In the genomic region with DNA sequence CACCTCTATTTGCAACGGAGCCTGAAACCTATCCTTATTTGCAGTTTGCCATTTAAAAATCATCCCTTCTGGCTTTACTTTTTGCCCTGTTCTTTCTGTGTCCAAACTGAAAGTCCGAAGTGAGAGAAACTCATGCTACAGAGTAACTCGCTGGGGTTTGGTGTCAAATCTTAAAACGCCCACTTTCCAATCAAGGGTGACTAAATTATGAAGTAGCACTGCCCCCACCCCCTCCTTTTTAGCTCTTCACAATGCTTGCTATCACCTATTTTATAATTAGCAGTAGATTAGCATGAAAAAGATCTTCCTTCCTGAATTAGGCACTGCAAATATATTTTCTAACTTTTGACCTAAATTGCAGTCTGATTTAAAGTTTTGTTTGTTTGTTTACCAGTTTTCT, we compare ENCODE assay signal across 18 cellular contexts. TPM values are rescaled to one million over a fixed set of nuclear protein-coding genes. Genes with fewer than 3 reads are reported as not detected.
DNase-seq lines count a peak whose midpoint lies in the region; ATAC-seq and TF ChIP-seq lines count a peak whose summit lies in the region.
"Had no signal": no experiment of that assay in that cellular context is flagged by ENCODE, and none has a peak within 500 bp of the region (broad histone marks: within the 10 kb centered on the region; RNA-seq: fewer than 3 reads in every experiment).

No MANE protein-coding gene starts in this region.

- peak; percentile 30 for ATAC-seq in activated CD4-positive, alpha-beta T cell treated with anti-CD3 and anti-CD28 coated beads for 36 hours
- ATAC-seq in GM21786 (IDR thresholded peaks at IDR 0.05; ENCODE audit: unreplicated experiment) = peak; percentile 34
- peak; percentile 48 for ATAC-seq in activated CD8-positive, alpha-beta T cell treated with anti-CD3 and anti-CD28 coated beads for 36 hours
- ATAC-seq in body of pancreas = no peak
- ATAC-seq in left cardiac atrium = no peak

- DNase-seq in activated CD4-positive, alpha-beta T cell treated with anti-CD3 and anti-CD28 coated beads for 36 hours = peak; percentile 70
- DNase-seq in activated CD4-positive, alpha-beta T cell treated with anti-CD3 and anti-CD28 coated beads for 1 hour = no peak
- peak; percentile 83 for DNase-seq in activated CD8-positive, alpha-beta T cell treated with anti-CD3 and anti-CD28 coated beads for 36 hours
- DNase-seq in stimulated activated CD4-positive, alpha-beta T cell treated with anti-CD3 and anti-CD28 coated beads, Interleukin-4, amount 100 ng/mL, for 1 hour = peak; percentile 32
- DNase-seq in H7 = no peak
- DNase-seq in body of pancreas = no peak
- DNase-seq in left cardiac atrium = no peak
- DNase-seq: Calu3, kidney, NCI-H1417 treated with DMSO at 0.1 percent for 48 hours, Peyer's patch had no signal

- no peaks in the 10 kb centered on the region for H3K36me3 ChIP-seq in H7 (replicated peaks; ENCODE audit: control insufficient read depth, insufficient read depth, low read length)
- no peaks in the 10 kb centered on the region for H3K36me3 ChIP-seq in body of pancreas (replicated peaks in 1 of 2; ENCODE audit: insufficient read depth in 1 of 2, low read depth in 2 of 2)
- H3K36me3 ChIP-seq: breast epithelium, Peyer's patch, tibial nerve had no signal

- TF ChIP-seq POLR2A in body of pancreas (IDR thresholded peaks at IDR 0.05) = no peak

- H3K4me1 ChIP-seq in body of pancreas = no peaks in the 10 kb centered on the region
- H3K4me1 ChIP-seq: breast epithelium, Peyer's patch, tibial nerve had no signal

- no peak overlapping the region for H3K27ac ChIP-seq in body of pancreas
- H3K27ac ChIP-seq: breast epithelium, Peyer's patch, tibial nerve had no signal

- no peaks in the 10 kb centered on the region for H3K27me3 Mint-ChIP-seq in activated CD4-positive, alpha-beta T cell treated with anti-CD3 and anti-CD28 coated beads for 36 hours
- H3K27me3 Mint-ChIP-seq in activated CD8-positive, alpha-beta T cell treated with anti-CD3 and anti-CD28 coated beads for 36 hours = no peaks in the 10 kb centered on the region

- peak overlapping the region; percentile 52 for H3K4me3 Mint-ChIP-seq in activated CD4-positive, alpha-beta T cell treated with anti-CD3 and anti-CD28 coated beads for 36 hours
- peak overlapping the region; percentile 12 for H3K4me3 Mint-ChIP-seq in activated CD8-positive, alpha-beta T cell treated with anti-CD3 and anti-CD28 coated beads for 36 hours

- no peaks in the 10 kb centered on the region for H3K9me3 ChIP-seq in body of pancreas
- H3K9me3 ChIP-seq: breast epithelium, Peyer's patch, tibial nerve had no signal

- WGBS in body of pancreas, 2 donors = 52 to 55% methylated on average over 4 of the region's 4 CpGs

- no peak overlapping the region for H3K4me3 ChIP-seq in H7 (ENCODE audit: insufficient read depth, low read depth, low read length)
- H3K4me3 ChIP-seq in body of pancreas = no peak overlapping the region
- H3K4me3 ChIP-seq: breast epithelium, Peyer's patch, tibial nerve had no signal

- peak overlapping the region; percentile 89 for H3K27ac Mint-ChIP-seq in activated CD4-positive, alpha-beta T cell treated with anti-CD3 and anti-CD28 coated beads for 36 hours
- peak overlapping the region; percentile 85 for H3K27ac Mint-ChIP-seq in activated CD8-positive, alpha-beta T cell treated with anti-CD3 and anti-CD28 coated beads for 36 hours

- no peaks in the 10 kb centered on the region for H3K36me3 Mint-ChIP-seq in activated CD4-positive, alpha-beta T cell treated with anti-CD3 and anti-CD28 coated beads for 36 hours (ENCODE audit: low read depth)
- no peaks in the 10 kb centered on the region for H3K36me3 Mint-ChIP-seq in activated CD8-positive, alpha-beta T cell treated with anti-CD3 and anti-CD28 coated beads for 36 hours (ENCODE audit: low read depth)

- POLR2A ChIA-PET in activated CD4-positive, alpha-beta T cell treated with anti-CD3 and anti-CD28 coated beads for 36 hours (lab: Charles Lee) = interaction anchor here (0.7 to 1.6 kb wide), 4 partner anchors 14 to 467 kb away, joined by 3 to 7 read pairs (median 5); no protein-coding TSS in a partner anchor
- POLR2A ChIA-PET in activated CD8-positive, alpha-beta T cell treated with anti-CD3 and anti-CD28 coated beads for 36 hours (lab: Charles Lee) = interaction anchor here (0.6 to 1.3 kb wide), 3 partner anchors 14 to 90 kb away, joined by 3 to 5 read pairs (median 4); no protein-coding TSS in a partner anchor

- peaks cover 63% of the 10 kb centered on the region for H3K4me1 Mint-ChIP-seq in activated CD4-positive, alpha-beta T cell treated with anti-CD3 and anti-CD28 coated beads for 36 hours
- peaks cover 54% of the 10 kb centered on the region for H3K4me1 Mint-ChIP-seq in activated CD8-positive, alpha-beta T cell treated with anti-CD3 and anti-CD28 coated beads for 36 hours (ENCODE audit: low read depth)

- no peak for TF ChIP-seq CTCF in activated CD8-positive, alpha-beta T cell treated with anti-CD3 and anti-CD28 coated beads for 36 hours (IDR thresholded peaks at IDR 0.05)
- no peak for TF ChIP-seq CTCF in body of pancreas (IDR thresholded peaks at IDR 0.05)

- CTCF ChIA-PET in activated CD4-positive, alpha-beta T cell treated with anti-CD3 and anti-CD28 coated beads for 36 hours (lab: Charles Lee) = interaction anchor here (0.8 to 1.3 kb wide), 5 partner anchors 10 to 76 kb away, joined by 3 to 6 read pairs (median 3); no protein-coding TSS in a partner anchor
- CTCF ChIA-PET in activated CD8-positive, alpha-beta T cell treated with anti-CD3 and anti-CD28 coated beads for 36 hours (lab: Charles Lee) = interaction anchor here (0.7 to 2.0 kb wide), 7 partner anchors 24 to 110 kb away, joined by 3 to 6 read pairs (median 3); no protein-coding TSS in a partner anchor

- no peaks in the 10 kb centered on the region for H3K27me3 ChIP-seq in H7 (ENCODE audit: control insufficient read depth, insufficient read depth, low read length)
- H3K27me3 ChIP-seq in body of pancreas = no peaks in the 10 kb centered on the region
- H3K27me3 ChIP-seq: Peyer's patch, tibial nerve had no signal

- peaks cover 1% of the 10 kb centered on the region for H3K9me3 Mint-ChIP-seq in activated CD4-positive, alpha-beta T cell treated with anti-CD3 and anti-CD28 coated beads for 36 hours (ENCODE audit: low read depth)
- H3K9me3 Mint-ChIP-seq in activated CD8-positive, alpha-beta T cell treated with anti-CD3 and anti-CD28 coated beads for 36 hours = no peaks in the 10 kb centered on the region

- intact Hi-C loops in activated CD4-positive, alpha-beta T cell treated with anti-CD3 and anti-CD28 coated beads for 36 hours (cut with DNase I, micrococcal nuclease) = loop anchor here (2.0 to 10.0 kb wide), 6 partner anchors 14 to 290 kb away; no protein-coding TSS in a partner anchor
- intact Hi-C loops in activated CD8-positive, alpha-beta T cell treated with anti-CD3 and anti-CD28 coated beads for 36 hours (cut with micrococcal nuclease) = no loop called here
- intact Hi-C loops in body of pancreas (cut with DNase I) (no loop called here), left cardiac atrium (cut with DNase I) (loop anchor here in 1 of 2 donors (10.0 kb wide), 1 partner anchor 560 kb away; no protein-coding TSS in a partner anchor)

RNA-seq across cellular contexts. Expression of a gene that starts 52.5 kb away (rescaled TPM):
- not detected for total RNA-seq in activated CD4-positive, alpha-beta T cell treated with anti-CD3 and anti-CD28 coated beads for 36 hours
- not detected for total RNA-seq in activated CD8-positive, alpha-beta T cell treated with anti-CD3 and anti-CD28 coated beads for 36 hours
- total RNA-seq in H7 (2014; rRNA removed; shearing (Covaris generic)) = not detected in 2 replicates
- total RNA-seq in body of pancreas (1 to 10 TPM in 1 of 2 donors, not detected in 1; 1.0 TPM), left cardiac atrium (not detected)
- total RNA-seq: A172, myocyte, NCI-H460, Peyer's patch, renal cortical epithelial cell, tibial nerve had no signal

Comparison
In these comparisons a context has a peak if more than half of its experiments do, and no peak if none do; other contexts are left out.
1. DNase-seq: peak in activated CD4-positive, alpha-beta T cell treated with anti-CD3 and anti-CD28 coated beads for 36 hours (single experiment), activated CD8-positive, alpha-beta T cell treated with anti-CD3 and anti-CD28 coated beads for 36 hours (single experiment) and stimulated activated CD4-positive, alpha-beta T cell treated with anti-CD3 and anti-CD28 coated beads, Interleukin-4, amount 100 ng/mL, for 1 hour (single experiment); none in activated CD4-positive, alpha-beta T cell treated with anti-CD3 and anti-CD28 coated beads for 1 hour (single experiment), H7 (single experiment), body of pancreas (0 of 4) and left cardiac atrium (single experiment).
2. ATAC-seq: peak in activated CD4-positive, alpha-beta T cell treated with anti-CD3 and anti-CD28 coated beads for 36 hours (single experiment), GM21786 (single experiment) and activated CD8-positive, alpha-beta T cell treated with anti-CD3 and anti-CD28 coated beads for 36 hours (single experiment); none in body of pancreas (single experiment) and left cardiac atrium (0 of 2).
3. intact Hi-C loops: an anchor here in activated CD4-positive, alpha-beta T cell treated with anti-CD3 and anti-CD28 coated beads for 36 hours (2.0 to 10.0 kb wide); none called in activated CD8-positive, alpha-beta T cell treated with anti-CD3 and anti-CD28 coated beads for 36 hours and body of pancreas.